ENCODE assay signal across 18 cellular contexts in genomic region chr2:145350011-145350410, GRCh38.
DNase-seq lines count a peak whose midpoint lies in the region; ATAC-seq and TF ChIP-seq lines count a peak whose summit lies in the region.
"Had no signal": no experiment of that assay in that cellular context is flagged by ENCODE, and none has a peak within 500 bp of the region (broad histone marks: within the 10 kb centered on the region; RNA-seq: fewer than 3 reads in every experiment).

No MANE protein-coding gene starts in this region.

- CTCF ChIA-PET in Caco-2 (lab: Charles Lee) = no interaction called here

- H3K36me3 ChIP-seq in Caco-2 (ENCODE audit: control insufficient read depth, insufficient read depth, low read length) = no peaks in the 10 kb centered on the region
- H3K36me3 ChIP-seq: BLaER1 treated with 17β-estradiol and CSF1 and Interleukin-3, amounts not matched to agents 10 nM and 100 nM had no signal

- H3K27ac Mint-ChIP-seq in chondrocyte (ENCODE audit: unreplicated experiment) = peak overlapping the region; percentile 34
- no peak overlapping the region for H3K27ac Mint-ChIP-seq in Caco-2 (ENCODE audit: unreplicated experiment)
- H3K27ac Mint-ChIP-seq: activated naive CD8-positive, alpha-beta T cell treated with anti-CD3 and anti-CD28 coated beads, Interleukin-2, amount 50 U/mL, for 24 hours; activated T-cell treated with anti-CD3 and anti-CD28 coated beads, Interleukin-2, amount 50 U/mL, for 24 hours; stimulated activated naive CD8-positive, alpha-beta T cell treated with anti-CD3 and anti-CD28 coated beads, Interleukin-15, Interleukin-2, amounts not matched to agents 100 ng/mL and 50 ng/mL, for 24 hours; T-helper 2 cell treated with Interferon-gamma antibody and Interleukin-4, amounts not matched to agents 5 μg/mL and 100 μg/mL, for 36 hours had no signal

- H3K9me3 Mint-ChIP-seq in chondrocyte (ENCODE audit: low read depth) (no peaks in the 10 kb centered on the region), Caco-2 (ENCODE audit: unreplicated experiment) (no peaks in the 10 kb centered on the region)
- H3K9me3 Mint-ChIP-seq: activated naive CD8-positive, alpha-beta T cell treated with anti-CD3 and anti-CD28 coated beads, Interleukin-2, amount 50 U/mL, for 24 hours; activated T-cell treated with anti-CD3 and anti-CD28 coated beads, Interleukin-2, amount 50 U/mL, for 24 hours; stimulated activated naive CD8-positive, alpha-beta T cell treated with anti-CD3 and anti-CD28 coated beads, Interleukin-15, Interleukin-2, amounts not matched to agents 100 ng/mL and 50 ng/mL, for 24 hours; T-helper 2 cell treated with Interferon-gamma antibody and Interleukin-4, amounts not matched to agents 5 μg/mL and 100 μg/mL, for 36 hours had no signal

- no TSS peak for BruUV-seq in Caco-2 (replicated peaks; lab: Mats Ljungman, UMichigan)

- H3K27me3 Mint-ChIP-seq in chondrocyte (ENCODE audit: low read depth) (no peaks in the 10 kb centered on the region), Caco-2 (ENCODE audit: insufficient read depth, unreplicated experiment) (no peaks in the 10 kb centered on the region)
- H3K27me3 Mint-ChIP-seq: activated naive CD8-positive, alpha-beta T cell treated with anti-CD3 and anti-CD28 coated beads, Interleukin-2, amount 50 U/mL, for 24 hours; activated T-cell treated with anti-CD3 and anti-CD28 coated beads, Interleukin-2, amount 50 U/mL, for 24 hours had no signal

- H3K4me3 ChIP-seq in Caco-2 (ENCODE audit: low read depth, low read length) = no peak overlapping the region
- H3K4me3 ChIP-seq: BLaER1 treated with 17β-estradiol and CSF1 and Interleukin-3, amounts not matched to agents 10 nM and 100 nM; dorsolateral prefrontal cortex; skin epidermis had no signal

- H3K27me3 ChIP-seq in Caco-2 (replicated peaks; ENCODE audit: control insufficient read depth, insufficient read depth, low read length) = no peaks in the 10 kb centered on the region
- H3K27me3 ChIP-seq: BLaER1 treated with 17β-estradiol and CSF1 and Interleukin-3, amounts not matched to agents 10 nM and 100 nM had no signal

- peak; percentile 79 for DNase-seq in AG20443 (ENCODE audit: low spot score)
- DNase-seq in M059J (ENCODE audit: low read depth) = peak; percentile 65
- no peak for DNase-seq in chondrocyte (ENCODE audit: low spot score)
- DNase-seq in non-pigmented ciliary epithelial cell (ENCODE audit: low read depth) = peak; percentile 50
- no peak for DNase-seq in Caco-2
- DNase-seq in activated T-cell treated with anti-CD3 and anti-CD28 coated beads, Interleukin-2, amount 50 U/mL, for 1 hour = no peak
- no peak for DNase-seq in hippocampal formation (lab: John Stamatoyannopoulos, UW)
- DNase-seq: activated CD4-positive, alpha-beta T cell treated with anti-CD3 and anti-CD28 coated beads for 4 hours; activated naive CD8-positive, alpha-beta T cell treated with anti-CD3 and anti-CD28 coated beads, Interleukin-2, amount 50 U/mL, for 24 hours; activated T-cell treated with anti-CD3 and anti-CD28 coated beads, Interleukin-2, amount 50 U/mL, for 24 hours; dorsolateral prefrontal cortex; NCI-H82; Right ventricle myocardium superior had no signal

- H3K9me3 ChIP-seq in Caco-2 = no peaks in the 10 kb centered on the region
- H3K9me3 ChIP-seq: BLaER1 treated with 17β-estradiol and CSF1 and Interleukin-3, amounts not matched to agents 10 nM and 100 nM had no signal

- no peaks in the 10 kb centered on the region for H3K4me1 ChIP-seq in Caco-2
- H3K4me1 ChIP-seq: BLaER1 treated with 17β-estradiol and CSF1 and Interleukin-3, amounts not matched to agents 10 nM and 100 nM had no signal

- POLR2A ChIA-PET in Caco-2 (lab: Charles Lee) = no interaction called here

- H3K4me3 Mint-ChIP-seq in chondrocyte (ENCODE audit: unreplicated experiment) (no peak overlapping the region), Caco-2 (ENCODE audit: unreplicated experiment) (no peak overlapping the region)
- H3K4me3 Mint-ChIP-seq: activated naive CD8-positive, alpha-beta T cell treated with anti-CD3 and anti-CD28 coated beads, Interleukin-2, amount 50 U/mL, for 24 hours; activated T-cell treated with anti-CD3 and anti-CD28 coated beads, Interleukin-2, amount 50 U/mL, for 24 hours; stimulated activated naive CD8-positive, alpha-beta T cell treated with anti-CD3 and anti-CD28 coated beads, Interleukin-15, Interleukin-2, amounts not matched to agents 100 ng/mL and 50 ng/mL, for 24 hours; T-helper 2 cell treated with Interferon-gamma antibody and Interleukin-4, amounts not matched to agents 5 μg/mL and 100 μg/mL, for 36 hours had no signal

- intact Hi-C loops in Caco-2 (cut with micrococcal nuclease; ENCODE audit: unreplicated experiment) = no loop called here

- no peak for ATAC-seq in GM18517 (IDR thresholded peaks at IDR 0.05; ENCODE audit: unreplicated experiment)
- ATAC-seq: activated naive CD8-positive, alpha-beta T cell treated with anti-CD3 and anti-CD28 coated beads, Interleukin-2, amount 50 U/mL, for 24 hours had no signal

- TF ChIP-seq CTCF in chondrocyte (IDR thresholded peaks at IDR 0.05) (no peak), Caco-2 (IDR thresholded peaks at IDR 0.05; ENCODE audit: insufficient read depth in 1 of 2, low read depth in 1 of 2, low read length in 1 of 2, severe bottlenecking in 1 of 2, unreplicated experiment in 1 of 2) (no peak)

- H3K4me1 Mint-ChIP-seq in chondrocyte (ENCODE audit: low read depth) (peaks cover 8% of the 10 kb centered on the region), Caco-2 (ENCODE audit: low read depth, unreplicated experiment) (no peaks in the 10 kb centered on the region)
- H3K4me1 Mint-ChIP-seq: activated naive CD8-positive, alpha-beta T cell treated with anti-CD3 and anti-CD28 coated beads, Interleukin-2, amount 50 U/mL, for 24 hours had no signal

- no peaks in the 10 kb centered on the region for H3K36me3 Mint-ChIP-seq in chondrocyte (ENCODE audit: low read depth)
- H3K36me3 Mint-ChIP-seq in Caco-2 (ENCODE audit: insufficient read depth, unreplicated experiment) = no peaks in the 10 kb centered on the region

Comparison
In these comparisons a context has a peak if more than half of its experiments do, and no peak if none do; other contexts are left out.
1. DNase-seq: peak in AG20443 (single experiment), M059J (single experiment) and non-pigmented ciliary epithelial cell (single experiment); none in chondrocyte (single experiment), Caco-2 (0 of 2), activated T-cell treated with anti-CD3 and anti-CD28 coated beads, Interleukin-2, amount 50 U/mL, for 1 hour (single experiment) and hippocampal formation (0 of 2).